In the genomic region with DNA sequence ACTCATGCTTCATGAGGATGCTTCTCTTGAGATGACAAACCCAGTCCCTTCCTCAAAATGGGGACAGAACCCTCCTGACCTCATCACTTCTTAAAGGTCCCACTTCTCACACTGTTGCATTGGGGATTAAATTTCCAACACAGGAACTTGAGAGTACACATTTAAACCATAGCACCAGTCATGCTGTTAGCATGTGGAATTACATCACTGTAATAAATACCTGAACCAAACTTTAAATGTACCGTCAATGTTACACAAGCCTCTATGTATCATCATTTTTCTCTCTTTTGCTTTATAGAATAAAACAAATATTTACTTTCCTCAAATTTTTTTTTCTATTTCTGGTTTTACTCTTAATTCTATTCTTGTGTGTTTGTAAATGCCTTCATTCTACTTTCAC, we compare ENCODE assay signal across 6 cellular contexts.
"Had no signal": no experiment of that assay in that cellular context is flagged by ENCODE, and none has a peak within 500 bp of the region (broad histone marks: within the 10 kb centered on the region; RNA-seq: fewer than 3 reads in every experiment).

No MANE protein-coding gene starts in this region.

- H3K4me3 ChIP-seq: GM23338, K562 had no signal

- DNase-seq: H9, HFFc6, IMR-90 had no signal

- ATAC-seq: GM23338, HCT116, K562 had no signal
